13 cellular contexts compared by ENCODE assay signal in genomic region chr14:103395245-103395644, GRCh38. TPM values are rescaled to one million over a fixed set of nuclear protein-coding genes. Genes with fewer than 3 reads are reported as not detected.
DNase-seq lines count a peak whose midpoint lies in the region; ATAC-seq lines count a peak whose summit lies in the region.
"Had no signal": no experiment of that assay in that cellular context is flagged by ENCODE, and none has a peak within 500 bp of the region (broad histone marks: within the 10 kb centered on the region; RNA-seq: fewer than 3 reads in every experiment).

No MANE protein-coding gene starts in this region.

- H3K27ac Mint-ChIP-seq in stimulated activated naive CD8-positive, alpha-beta T cell treated with anti-CD3 and anti-CD28 coated beads, Interleukin-15, amount 100 ng/mL, for 72 hours: peak overlapping the region in 1 of 2 donors; percentile 84
- peak overlapping the region; percentile 66 for H3K27ac Mint-ChIP-seq in activated T-helper 17 cell treated with anti-CD3 and anti-CD28 coated beads, Interleukin-2, amount 50 U/mL, for 72 hours
- H3K27ac Mint-ChIP-seq in immature natural killer cell: peak overlapping the region; percentile 18 to 83 (median 54)

- WGBS in aorta, 2 donors: 27 to 45% methylated on average over 2 of the region's 2 CpGs

- DNase-seq in stimulated activated naive CD8-positive, alpha-beta T cell treated with anti-CD3 and anti-CD28 coated beads, Interleukin-15, amount 100 ng/mL, for 72 hours: no peak
- no peak for DNase-seq in stimulated activated naive CD8-positive, alpha-beta T cell treated with anti-CD3 and anti-CD28 coated beads, Interleukin-15, Interleukin-2, amounts not matched to agents 100 U/mL and 50 U/mL, for 24 hours
- DNase-seq in immature natural killer cell: no peak
- no peak for DNase-seq in aorta
- no peak for DNase-seq in DMS153 (lab: John Stamatoyannopoulos, UW)
- DNase-seq in CD1c-positive myeloid dendritic cell (ENCODE audit: extremely low spot score): no peak
- DNase-seq: body of pancreas; glutamatergic neuron; NCI-H1417 treated with DMSO at 0.1 percent for 48 hours; stimulated activated CD4-positive, alpha-beta T cell treated with anti-CD3 and anti-CD28 coated beads, Interleukin-1b, Interleukin-23, amount 100 ng/mL, for 48 hours had no signal

- H3K9me3 Mint-ChIP-seq in stimulated activated naive CD8-positive, alpha-beta T cell treated with anti-CD3 and anti-CD28 coated beads, Interleukin-15, amount 100 ng/mL, for 72 hours: no peaks in the 10 kb centered on the region
- H3K9me3 Mint-ChIP-seq in activated T-helper 17 cell treated with anti-CD3 and anti-CD28 coated beads, Interleukin-2, amount 50 U/mL, for 72 hours: no peaks in the 10 kb centered on the region
- H3K9me3 Mint-ChIP-seq in immature natural killer cell: no peaks in the 10 kb centered on the region

- peak overlapping the region; percentile 2 to 55 for H3K4me3 Mint-ChIP-seq in stimulated activated naive CD8-positive, alpha-beta T cell treated with anti-CD3 and anti-CD28 coated beads, Interleukin-15, amount 100 ng/mL, for 72 hours
- H3K4me3 Mint-ChIP-seq in activated T-helper 17 cell treated with anti-CD3 and anti-CD28 coated beads, Interleukin-2, amount 50 U/mL, for 72 hours: peak overlapping the region; percentile 46
- H3K4me3 Mint-ChIP-seq in immature natural killer cell: peak overlapping the region in 4 of 5 donors; percentile 3 to 66 (median 42)

- peaks cover 59% of the 10 kb centered on the region for H3K4me1 Mint-ChIP-seq in stimulated activated naive CD8-positive, alpha-beta T cell treated with anti-CD3 and anti-CD28 coated beads, Interleukin-15, amount 100 ng/mL, for 72 hours
- peaks cover 38% of the 10 kb centered on the region for H3K4me1 Mint-ChIP-seq in activated T-helper 17 cell treated with anti-CD3 and anti-CD28 coated beads, Interleukin-2, amount 50 U/mL, for 72 hours
- peaks cover 67 to 83% of the 10 kb centered on the region in 2 donors for H3K4me1 Mint-ChIP-seq in immature natural killer cell

- no peaks in the 10 kb centered on the region for H3K27me3 Mint-ChIP-seq in stimulated activated naive CD8-positive, alpha-beta T cell treated with anti-CD3 and anti-CD28 coated beads, Interleukin-15, amount 100 ng/mL, for 72 hours
- H3K27me3 Mint-ChIP-seq in activated T-helper 17 cell treated with anti-CD3 and anti-CD28 coated beads, Interleukin-2, amount 50 U/mL, for 72 hours: no peaks in the 10 kb centered on the region
- no peaks in the 10 kb centered on the region for H3K27me3 Mint-ChIP-seq in immature natural killer cell (ENCODE audit: low read depth in 3 of 3)

- no peaks in the 10 kb centered on the region for H3K27me3 ChIP-seq in aorta (ENCODE audit: control insufficient read depth in 1 of 2, insufficient read depth in 2 of 2, low read length in 1 of 2)
- H3K27me3 ChIP-seq: body of pancreas, suprapubic skin had no signal

- no peak overlapping the region for H3K4me3 ChIP-seq in aorta (ENCODE audit: low read length in 2 of 2)
- H3K4me3 ChIP-seq: body of pancreas, suprapubic skin had no signal

- intact Hi-C loops in aorta (cut with DNase I): loop anchor here in 1 of 2 donors (5.0 kb wide), 1 partner anchor 37 kb away; no protein-coding TSS in a partner anchor

- peaks cover 4 to 18% of the 10 kb centered on the region in 2 donors for H3K4me1 ChIP-seq in aorta (ENCODE audit: control insufficient read depth in 1 of 2, insufficient read depth in 2 of 2, low read length in 2 of 2)

- peak; percentile 63 for ATAC-seq in stimulated activated naive CD8-positive, alpha-beta T cell treated with anti-CD3 and anti-CD28 coated beads, Interleukin-15, amount 100 ng/mL, for 72 hours
- no peak for ATAC-seq in stimulated activated naive CD8-positive, alpha-beta T cell treated with anti-CD3 and anti-CD28 coated beads, Interleukin-15, Interleukin-2, amounts not matched to agents 100 U/mL and 50 U/mL, for 24 hours
- ATAC-seq in activated T-helper 17 cell treated with anti-CD3 and anti-CD28 coated beads, Interleukin-2, amount 50 U/mL, for 72 hours (replicated peaks): peak; percentile 79
- ATAC-seq in aorta (ENCODE audit: low FRiP score): no peak
- no peak for ATAC-seq in HG03159 (IDR thresholded peaks at IDR 0.05; ENCODE audit: unreplicated experiment)
- ATAC-seq: body of pancreas had no signal

- H3K9me3 ChIP-seq in aorta (ENCODE audit: control insufficient read depth, low read length): no peaks in the 10 kb centered on the region
- H3K9me3 ChIP-seq: body of pancreas, suprapubic skin had no signal

- H3K36me3 Mint-ChIP-seq in activated T-helper 17 cell treated with anti-CD3 and anti-CD28 coated beads, Interleukin-2, amount 50 U/mL, for 72 hours (ENCODE audit: low read depth): no peaks in the 10 kb centered on the region
- no peaks in the 10 kb centered on the region for H3K36me3 Mint-ChIP-seq in immature natural killer cell

- no peak overlapping the region for H3K27ac ChIP-seq in aorta (ENCODE audit: low read depth in 1 of 2, low read length in 2 of 2)
- H3K27ac ChIP-seq: suprapubic skin had no signal

- H3K36me3 ChIP-seq in aorta (ENCODE audit: control insufficient read depth in 1 of 2, insufficient read depth in 2 of 2, low read length in 1 of 2): no peaks in the 10 kb centered on the region
- H3K36me3 ChIP-seq: suprapubic skin had no signal

RNA-seq across cellular contexts. Expression of gene MARK3, which starts 10.0 kb away (rescaled TPM):
- total RNA-seq in activated T-helper 17 cell treated with anti-CD3 and anti-CD28 coated beads, Interleukin-2, amount 50 U/mL, for 72 hours: 10 to 100 TPM; 61.2 to 80.8 TPM
- polyA plus RNA-seq in immature natural killer cell: 10 to 100 TPM; 23.4 to 44.1 (median 25.7) TPM
- 100 to 1,000 TPM in 1 of 2 donors, 10 to 100 TPM in 1; 77.3 to 121 TPM for total RNA-seq in aorta
- 10 to 100 TPM; 21.7 to 94.6 TPM for polyA plus RNA-seq in aorta

Comparison
In these comparisons a context has a peak if more than half of its experiments do, and no peak if none do; other contexts are left out.
1. ATAC-seq: peak in stimulated activated naive CD8-positive, alpha-beta T cell treated with anti-CD3 and anti-CD28 coated beads, Interleukin-15, amount 100 ng/mL, for 72 hours (single experiment) and activated T-helper 17 cell treated with anti-CD3 and anti-CD28 coated beads, Interleukin-2, amount 50 U/mL, for 72 hours (single experiment); none in stimulated activated naive CD8-positive, alpha-beta T cell treated with anti-CD3 and anti-CD28 coated beads, Interleukin-15, Interleukin-2, amounts not matched to agents 100 U/mL and 50 U/mL, for 24 hours (single experiment), aorta (single experiment) and HG03159 (single experiment).
2. Peak in every context shown above with its lines, with median percentiles within 50 percentile points of each other: H3K4me3 Mint-ChIP-seq.